ENCODE assay signal across 18 cellular contexts in genomic region chr15:98441599-98441998, GRCh38.
"Had no signal": no experiment of that assay in that cellular context is flagged by ENCODE, and none has a peak within 500 bp of the region (broad histone marks: within the 10 kb centered on the region; RNA-seq: fewer than 3 reads in every experiment).

No MANE protein-coding gene starts in this region.

- H3K27ac ChIP-seq: coronary artery, dorsolateral prefrontal cortex, esophagus squamous epithelium, gastrocnemius medialis, heart right ventricle, left lung, lower lobe of right lung had no signal

- H3K9me3 ChIP-seq: esophagus squamous epithelium, gastrocnemius medialis, heart right ventricle, left lung, lower lobe of right lung had no signal

- H3K9me3 Mint-ChIP-seq: naive thymus-derived CD4-positive, alpha-beta T cell had no signal

- H3K4me3 Mint-ChIP-seq: mesothelial cell of epicardium; naive thymus-derived CD4-positive, alpha-beta T cell had no signal

- DNase-seq: dermis blood vessel endothelial cell; dorsolateral prefrontal cortex; effector CD4-positive, alpha-beta T cell; effector memory CD4-positive, alpha-beta T cell; esophagus squamous epithelium; foreskin fibroblast; foreskin melanocyte; gastrocnemius medialis; glutamatergic neuron; heart right ventricle; left cardiac atrium; left ventricle myocardium superior; lower lobe of right lung; mesenchymal stem cell had no signal

- H3K4me3 ChIP-seq: coronary artery, dorsolateral prefrontal cortex, esophagus squamous epithelium, gastrocnemius medialis, heart right ventricle, left lung, lower lobe of right lung had no signal

- H3K36me3 Mint-ChIP-seq: mesothelial cell of epicardium; naive thymus-derived CD4-positive, alpha-beta T cell had no signal

- H3K4me1 ChIP-seq: gastrocnemius medialis, heart right ventricle, left lung, lower lobe of right lung had no signal

- H3K27ac Mint-ChIP-seq: mesothelial cell of epicardium; naive thymus-derived CD4-positive, alpha-beta T cell had no signal

- H3K36me3 ChIP-seq: esophagus squamous epithelium, gastrocnemius medialis, heart right ventricle, left lung, lower lobe of right lung had no signal
